Comparison of ENCODE assay signal across 31 cellular contexts in genomic region chr18:11897781-11898180, GRCh38. TPM values are rescaled to one million over a fixed set of nuclear protein-coding genes. Genes with fewer than 3 reads are reported as not detected.
DNase-seq lines count a peak whose midpoint lies in the region; ATAC-seq, FAIRE-seq and TF ChIP-seq lines count a peak whose summit lies in the region.
"Had no signal": no experiment of that assay in that cellular context is flagged by ENCODE, and none has a peak within 500 bp of the region (broad histone marks: within the 10 kb centered on the region; RNA-seq: fewer than 3 reads in every experiment).

No MANE protein-coding gene starts in this region.

- H3K9me3 ChIP-seq in K562 (replicated peaks; ENCODE audit: control insufficient read depth, insufficient read depth, low read depth, low read length): no peaks in the 10 kb centered on the region
- H3K9me3 ChIP-seq: A549; BE2C; BLaER1; BLaER1 treated with 17β-estradiol and CSF1 and Interleukin-3, amounts not matched to agents 10 nM and 100 nM; Caco-2 had no signal

- TF ChIP-seq RAD21 in K562 (CRISPR knock-in tag; conservative IDR thresholded peaks at IDR 0.05 in 1 of 2, IDR thresholded peaks at IDR 0.05 in 1 of 2): no peak

- no peak for ATAC-seq in K562
- ATAC-seq: A549; CD8-positive, alpha-beta T cell had no signal

- CTCF ChIA-PET in K562 (lab: Yijun Ruan, JAX; ENCODE audit: low intra/inter-chr PET ratio): no interaction called here

- H3K4me3 ChIP-seq in K562: no peak overlapping the region
- H3K4me3 ChIP-seq: A549; BLaER1; BLaER1 treated with 17β-estradiol and CSF1 and Interleukin-3, amounts not matched to agents 10 nM and 100 nM had no signal

- no peak for TF ChIP-seq POLR2A in K562 (conservative IDR thresholded peaks at IDR 0.05)

- H3K4me1 Mint-ChIP-seq in type B pancreatic cell (ENCODE audit: unreplicated experiment): peaks cover 11% of the 10 kb centered on the region

- no peak overlapping the region for H3K27ac ChIP-seq in K562 (ENCODE audit: extremely low read depth, low read depth, low read length)
- H3K27ac ChIP-seq: 22Rv1; A549; BLaER1; BLaER1 treated with 17β-estradiol and CSF1 and Interleukin-3, amounts not matched to agents 10 nM and 100 nM; C4-2B had no signal

- no peaks in the 10 kb centered on the region for H3K27me3 ChIP-seq in K562 (ENCODE audit: control insufficient read depth in 2 of 2, insufficient read depth in 2 of 2, low read length in 2 of 2)
- H3K27me3 ChIP-seq: BE2C; BLaER1; BLaER1 treated with 17β-estradiol and CSF1 and Interleukin-3, amounts not matched to agents 10 nM and 100 nM had no signal

- peaks cover 5% of the 10 kb centered on the region for H3K9me1 ChIP-seq in K562 (ENCODE audit: control insufficient read depth, insufficient read depth, low read length)

- no peak overlapping the region for H2AFZ ChIP-seq in K562 (ENCODE audit: low read depth, low read length)

- TF ChIP-seq EP300 in K562 (IDR thresholded peaks at IDR 0.05; ENCODE audit: low read length): no peak

- POLR2A ChIA-PET in K562 (lab: Yijun Ruan, JAX): no interaction called here

- no peak overlapping the region for H3K9ac ChIP-seq in K562 (ENCODE audit: insufficient read depth in 1 of 2, low read depth in 2 of 2, low read length in 2 of 2)
- H3K9ac ChIP-seq: BLaER1; BLaER1 treated with 17β-estradiol and CSF1 and Interleukin-3, amounts not matched to agents 10 nM and 100 nM had no signal

- H3K9me3 Mint-ChIP-seq in type B pancreatic cell: no peaks in the 10 kb centered on the region
- H3K9me3 Mint-ChIP-seq: CD14-positive monocyte; CD4-positive, alpha-beta memory T cell; CD4-positive, alpha-beta T cell; CD4-positive, CD25-positive, alpha-beta regulatory T cell; CD8-positive, alpha-beta memory T cell; CD8-positive, alpha-beta T cell had no signal

- peaks cover 13% of the 10 kb centered on the region; the same call in 2 of the 3 replicates for H3K36me3 ChIP-seq in K562 (ENCODE audit: control insufficient read depth, insufficient read depth, low read length)
- H3K36me3 ChIP-seq: BE2C had no signal

- intact Hi-C loops in K562 (cut with micrococcal nuclease): no loop called here

- BruUV-seq in K562 (replicated peaks; lab: Mats Ljungman, UMichigan): no TSS peak

- H3K36me3 Mint-ChIP-seq in type B pancreatic cell: peaks cover 20% of the 10 kb centered on the region

- no peak overlapping the region for H3K27ac Mint-ChIP-seq in type B pancreatic cell
- H3K27ac Mint-ChIP-seq: B cell; CD4-positive, alpha-beta T cell; CD8-positive, alpha-beta T cell had no signal

- no peak overlapping the region for H3K4me2 ChIP-seq in K562 (ENCODE audit: insufficient read depth, low read length)
- H3K4me2 ChIP-seq: A549, BLaER1 had no signal

- no peak overlapping the region for H3K4me3 Mint-ChIP-seq in type B pancreatic cell
- H3K4me3 Mint-ChIP-seq: B cell; CD14-positive monocyte; CD4-positive, alpha-beta memory T cell; CD4-positive, alpha-beta T cell; CD4-positive, CD25-positive, alpha-beta regulatory T cell; CD8-positive, alpha-beta memory T cell; CD8-positive, alpha-beta T cell had no signal

- H4K20me1 ChIP-seq in K562 (replicated peaks; ENCODE audit: control insufficient read depth, insufficient read depth, low read length): peaks cover 10% of the 10 kb centered on the region; the same call in 1 of the 2 replicates
- H4K20me1 ChIP-seq: BLaER1; BLaER1 treated with 17β-estradiol and CSF1 and Interleukin-3, amounts not matched to agents 10 nM and 100 nM had no signal

- H3K27me3 Mint-ChIP-seq in type B pancreatic cell: no peaks in the 10 kb centered on the region
- H3K27me3 Mint-ChIP-seq: B cell; CD4-positive, alpha-beta memory T cell; CD4-positive, alpha-beta T cell; CD4-positive, CD25-positive, alpha-beta regulatory T cell; CD8-positive, alpha-beta memory T cell had no signal

- in situ Hi-C loops in K562 (cut with MboI): no loop called here

- no peaks in the 10 kb centered on the region for H3K79me2 ChIP-seq in K562 (ENCODE audit: control insufficient read depth, insufficient read depth, low read length)

- no peak for DNase-seq in K562 (ENCODE audit: extremely low read depth in 1 of 4, low spot score in 3 of 4)
- no peak for DNase-seq in type B pancreatic cell (ENCODE audit: extremely low spot score, unreplicated experiment)
- DNase-seq: 8988T; ACHN; AML-193; BE2C; C1 segment of cervical spinal cord; Caco-2; Calu3; CD4-positive, alpha-beta memory T cell; CD4-positive, alpha-beta T cell; CD4-positive, CD25-positive, alpha-beta regulatory T cell; CD8-positive, alpha-beta memory T cell; CD8-positive, alpha-beta T cell; COR-L47; DMS 273 treated with DMSO at 0.1 percent for 48 hours; DMS153; DMS53; DMS79; DMS79 treated with DMSO at 0.1 percent for 48 hours; DND-41; EL had no signal

- FAIRE-seq in K562 (lab: Jason Lieb, UNC): no peak
- FAIRE-seq: A204.1, A549, D721Med had no signal

- TF ChIP-seq CTCF in K562 (IDR thresholded peaks at IDR 0.05 in 2 of 3, conservative IDR thresholded peaks at IDR 0.05 in 1 of 3; ENCODE audit: insufficient read depth in 2 of 3, low read depth in 1 of 3, low read length in 3 of 3) (no peak), type B pancreatic cell (conservative IDR thresholded peaks at IDR 0.05) (no peak)

- H3K4me1 ChIP-seq in K562 (replicated peaks in 1 of 2; ENCODE audit: control insufficient read depth in 2 of 2, insufficient read depth in 2 of 2, low read length in 2 of 2): peaks cover 3 to 12% of the 10 kb centered on the region in 2 experiments; a peak in 3 of 5 replicates
- H3K4me1 ChIP-seq: A549, BE2C had no signal

- 100% methylated on average over 1 of the region's 1 CpG for WGBS in K562 (ENCODE audit: insufficient coverage, low coverage, missing lambda C conversion rate)

TF ChIP-seq in K562, 482 proteins besides CTCF, POLR2A, EP300 and RAD21 (continues in another document):
- no peak for TF ChIP-seq ZNF3 (CRISPR knock-in tag; IDR thresholded peaks at IDR 0.05)
- no peak for TF ChIP-seq XRCC5 (IDR thresholded peaks at IDR 0.05; ENCODE audit: low read depth, low read length)
- TF ChIP-seq, protein P1, sequence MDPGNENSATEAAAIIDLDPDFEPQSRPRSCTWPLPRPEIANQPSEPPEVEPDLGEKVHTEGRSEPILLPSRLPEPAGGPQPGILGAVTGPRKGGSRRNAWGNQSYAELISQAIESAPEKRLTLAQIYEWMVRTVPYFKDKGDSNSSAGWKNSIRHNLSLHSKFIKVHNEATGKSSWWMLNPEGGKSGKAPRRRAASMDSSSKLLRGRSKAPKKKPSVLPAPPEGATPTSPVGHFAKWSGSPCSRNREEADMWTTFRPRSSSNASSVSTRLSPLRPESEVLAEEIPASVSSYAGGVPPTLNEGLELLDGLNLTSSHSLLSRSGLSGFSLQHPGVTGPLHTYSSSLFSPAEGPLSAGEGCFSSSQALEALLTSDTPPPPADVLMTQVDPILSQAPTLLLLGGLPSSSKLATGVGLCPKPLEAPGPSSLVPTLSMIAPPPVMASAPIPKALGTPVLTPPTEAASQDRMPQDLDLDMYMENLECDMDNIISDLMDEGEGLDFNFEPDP (CRISPR knock-in tag; IDR thresholded peaks at IDR 0.05): no peak
- no peak for TF ChIP-seq KAT8 (IDR thresholded peaks at IDR 0.05; ENCODE audit: low read depth)
- TF ChIP-seq PTTG1 (tag; IDR thresholded peaks at IDR 0.05; ENCODE audit: low read depth): peak; percentile 44; the same call in 1 of the 2 replicates
- no peak for TF ChIP-seq PHB2 (IDR thresholded peaks at IDR 0.05; ENCODE audit: low read depth)
- no peak for TF ChIP-seq NR2C1 (IDR thresholded peaks at IDR 0.05)
- TF ChIP-seq NR2C1 (tag; IDR thresholded peaks at IDR 0.05): peak; percentile 43; the same call in 1 of the 2 replicates
- TF ChIP-seq DDX20 (tag; IDR thresholded peaks at IDR 0.05; ENCODE audit: low read depth): peak; percentile 57; the same call in 1 of the 2 replicates

RNA-seq across cellular contexts. Expression of gene MPPE1, which starts 10.3 kb away (rescaled TPM):
- total RNA-seq in K562 (2011; cell fraction: chromatin; rRNA removed; ENCODE audit: low replicate concordance): 60.6 and 93.7 TPM in 2 replicates
- total RNA-seq in K562 (2011; cell fraction: nucleolus; rRNA removed): 51.7 and 62.2 TPM in 2 replicates
- total RNA-seq in K562 (2011; cell fraction: nucleoplasm; rRNA removed): 58.4 and 67.3 TPM in 2 replicates
- total RNA-seq in K562 (2014; rRNA removed): 11.2 and 12.8 TPM in 2 replicates
- total RNA-seq in K562 (2014; rRNA removed; fragmentation: Illumina TruSeq; extraction: Trizol): 12.8 and 14.7 TPM in 2 replicates
- 10.7 and 11.7 TPM in 2 replicates for total RNA-seq in K562 (2015; rRNA removed; fragmentation: Illumina TruSeq; extraction: Trizol)
- total RNA-seq in K562 (2021): 14.2 and 17.4 TPM in 2 replicates
- polyA plus RNA-seq in K562 (2011; rRNA removed): 18.2 and 19.2 TPM in 2 replicates
- polyA plus RNA-seq in K562 (2011; cell fraction: cytosol; rRNA removed): 10.3 and 11.9 TPM in 2 replicates
- polyA plus RNA-seq in K562 (2011; cell fraction: nucleus; rRNA removed): 50.1 and 55.3 TPM in 2 replicates
- polyA plus RNA-seq in K562 (2012): 10.9 and 18.8 TPM in 2 replicates
- 11.0 and 12.8 TPM in 2 replicates for polyA plus RNA-seq in K562 (2014; fragmentation: Illumina TruSeq; extraction: Trizol)
- 10 to 100 TPM; 13.3 to 13.4 TPM for polyA plus RNA-seq in K562 (2014; fragmentation: Nextera tagmentation; extraction: Ambion mirVana)
- 12.8 and 19.5 TPM in 2 replicates for polyA plus RNA-seq in K562 (2014; rRNA removed)
- 14.8 and 16.9 TPM in 2 replicates for polyA minus RNA-seq in K562 (2011; rRNA and poly(A)+ RNA removed)
- 6.4 and 6.9 TPM in 2 replicates for polyA minus RNA-seq in K562 (2011; cell fraction: cytosol; rRNA and poly(A)+ RNA removed)
- polyA minus RNA-seq in K562 (2011; cell fraction: nucleus; rRNA and poly(A)+ RNA removed): 17.6 and 27.8 TPM in 2 replicates
- total RNA-seq in type B pancreatic cell (ENCODE audit: low replicate concordance): 35.3 and 35.8 TPM in 2 replicates

RNA-seq across cellular contexts. Expression of gene CHMP1B, which starts 46.6 kb away (rescaled TPM):
- 8.3 and 13.4 TPM in 2 replicates for total RNA-seq in K562 (2011; cell fraction: chromatin; rRNA removed; ENCODE audit: low replicate concordance)
- total RNA-seq in K562 (2011; cell fraction: nucleolus; rRNA removed): 10.8 and 11.2 TPM in 2 replicates
- total RNA-seq in K562 (2011; cell fraction: nucleoplasm; rRNA removed): 15.5 and 19.1 TPM in 2 replicates
- total RNA-seq in K562 (2014; rRNA removed): 22.3 and 22.9 TPM in 2 replicates
- total RNA-seq in K562 (2014; rRNA removed; fragmentation: Illumina TruSeq; extraction: Trizol): 18.7 and 21.7 TPM in 2 replicates
- total RNA-seq in K562 (2015; rRNA removed; fragmentation: Illumina TruSeq; extraction: Trizol): 15.6 and 17.6 TPM in 2 replicates
- total RNA-seq in K562 (2021): 17.1 and 21.3 TPM in 2 replicates
- 17.7 and 19.0 TPM in 2 replicates for polyA plus RNA-seq in K562 (2011; rRNA removed)
- 15.7 and 19.8 TPM in 2 replicates for polyA plus RNA-seq in K562 (2011; cell fraction: cytosol; rRNA removed)
- polyA plus RNA-seq in K562 (2011; cell fraction: nucleus; rRNA removed): 11.0 and 12.8 TPM in 2 replicates
- polyA plus RNA-seq in K562 (2012): 16.6 and 23.6 TPM in 2 replicates
- 20.3 and 22.6 TPM in 2 replicates for polyA plus RNA-seq in K562 (2014; fragmentation: Illumina TruSeq; extraction: Trizol)
- polyA plus RNA-seq in K562 (2014; fragmentation: Nextera tagmentation; extraction: Ambion mirVana): 10 to 100 TPM; 12.3 to 14.5 TPM
- polyA plus RNA-seq in K562 (2014; rRNA removed): 27.9 and 29.9 TPM in 2 replicates
- 16.9 and 22.1 TPM in 2 replicates for polyA minus RNA-seq in K562 (2011; rRNA and poly(A)+ RNA removed)
- 6.8 and 7.9 TPM in 2 replicates for polyA minus RNA-seq in K562 (2011; cell fraction: cytosol; rRNA and poly(A)+ RNA removed)
- polyA minus RNA-seq in K562 (2011; cell fraction: nucleus; rRNA and poly(A)+ RNA removed): 5.1 and 10.0 TPM in 2 replicates
- total RNA-seq in type B pancreatic cell (ENCODE audit: low replicate concordance): 41.4 and 71.3 TPM in 2 replicates
